ENCODE assay signal across 1 cellular context in the genomic region with DNA sequence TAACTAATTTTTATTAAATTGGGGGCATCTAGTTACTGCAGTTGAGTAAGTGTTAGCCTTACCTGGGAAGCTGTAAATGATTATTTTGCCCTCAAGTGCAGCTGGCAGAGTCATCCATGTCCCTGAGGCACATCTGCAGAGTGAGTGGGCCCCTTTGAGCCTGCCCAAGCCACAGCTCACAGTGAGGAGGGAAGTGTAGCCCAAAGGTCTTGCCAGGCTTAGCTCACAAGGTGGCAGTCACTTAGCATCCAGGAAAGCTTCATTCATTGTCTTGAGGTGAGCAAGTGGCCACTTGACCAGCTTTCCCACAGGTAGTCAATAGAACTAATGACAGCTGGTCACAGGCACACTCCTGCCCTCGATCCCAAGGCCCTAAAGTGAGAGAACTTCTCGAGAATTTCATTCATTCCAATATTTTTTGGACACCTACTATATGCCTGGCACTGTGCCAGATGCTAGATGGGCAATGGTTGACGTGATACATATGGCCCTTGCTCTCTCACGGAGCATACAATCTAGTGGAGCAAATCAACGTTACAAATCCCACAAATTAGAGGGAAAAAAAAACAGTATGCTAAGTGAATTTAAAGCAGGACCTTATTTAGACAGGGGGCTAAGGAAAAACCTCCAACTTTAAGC.
TF ChIP-seq lines count a peak whose summit lies in the region.

No MANE protein-coding gene starts in this region.

TF ChIP-seq in HEK293, 187 proteins besides CTCF, POLR2A, EP300 and RAD21 (continued from another document and continues in another):
- TF ChIP-seq, protein P1, sequence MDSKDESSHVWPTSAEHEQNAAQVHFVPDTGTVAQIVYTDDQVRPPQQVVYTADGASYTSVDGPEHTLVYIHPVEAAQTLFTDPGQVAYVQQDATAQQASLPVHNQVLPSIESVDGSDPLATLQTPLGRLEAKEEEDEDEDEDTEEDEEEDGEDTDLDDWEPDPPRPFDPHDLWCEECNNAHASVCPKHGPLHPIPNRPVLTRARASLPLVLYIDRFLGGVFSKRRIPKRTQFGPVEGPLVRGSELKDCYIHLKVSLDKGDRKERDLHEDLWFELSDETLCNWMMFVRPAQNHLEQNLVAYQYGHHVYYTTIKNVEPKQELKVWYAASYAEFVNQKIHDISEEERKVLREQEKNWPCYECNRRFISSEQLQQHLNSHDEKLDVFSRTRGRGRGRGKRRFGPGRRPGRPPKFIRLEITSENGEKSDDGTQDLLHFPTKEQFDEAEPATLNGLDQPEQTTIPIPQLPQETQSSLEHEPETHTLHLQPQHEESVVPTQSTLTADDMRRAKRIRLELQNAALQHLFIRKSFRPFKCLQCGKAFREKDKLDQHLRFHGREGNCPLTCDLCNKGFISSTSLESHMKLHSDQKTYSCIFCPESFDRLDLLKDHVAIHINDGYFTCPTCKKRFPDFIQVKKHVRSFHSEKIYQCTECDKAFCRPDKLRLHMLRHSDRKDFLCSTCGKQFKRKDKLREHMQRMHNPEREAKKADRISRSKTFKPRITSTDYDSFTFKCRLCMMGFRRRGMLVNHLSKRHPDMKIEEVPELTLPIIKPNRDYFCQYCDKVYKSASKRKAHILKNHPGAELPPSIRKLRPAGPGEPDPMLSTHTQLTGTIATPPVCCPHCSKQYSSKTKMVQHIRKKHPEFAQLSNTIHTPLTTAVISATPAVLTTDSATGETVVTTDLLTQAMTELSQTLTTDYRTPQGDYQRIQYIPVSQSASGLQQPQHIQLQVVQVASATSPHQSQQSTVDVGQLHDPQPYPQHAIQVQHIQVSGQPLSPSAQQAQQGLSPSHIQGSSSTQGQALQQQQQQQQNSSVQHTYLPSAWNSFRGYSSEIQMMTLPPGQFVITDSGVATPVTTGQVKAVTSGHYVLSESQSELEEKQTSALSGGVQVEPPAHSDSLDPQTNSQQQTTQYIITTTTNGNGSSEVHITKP (tag by site-specific recombination; IDR thresholded peaks at IDR 0.05) = no peak
- TF ChIP-seq, protein P2, sequence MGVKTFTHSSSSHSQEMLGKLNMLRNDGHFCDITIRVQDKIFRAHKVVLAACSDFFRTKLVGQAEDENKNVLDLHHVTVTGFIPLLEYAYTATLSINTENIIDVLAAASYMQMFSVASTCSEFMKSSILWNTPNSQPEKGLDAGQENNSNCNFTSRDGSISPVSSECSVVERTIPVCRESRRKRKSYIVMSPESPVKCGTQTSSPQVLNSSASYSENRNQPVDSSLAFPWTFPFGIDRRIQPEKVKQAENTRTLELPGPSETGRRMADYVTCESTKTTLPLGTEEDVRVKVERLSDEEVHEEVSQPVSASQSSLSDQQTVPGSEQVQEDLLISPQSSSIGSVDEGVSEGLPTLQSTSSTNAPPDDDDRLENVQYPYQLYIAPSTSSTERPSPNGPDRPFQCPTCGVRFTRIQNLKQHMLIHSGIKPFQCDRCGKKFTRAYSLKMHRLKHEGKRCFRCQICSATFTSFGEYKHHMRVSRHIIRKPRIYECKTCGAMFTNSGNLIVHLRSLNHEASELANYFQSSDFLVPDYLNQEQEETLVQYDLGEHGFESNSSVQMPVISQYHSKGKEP (tag by site-specific recombination; IDR thresholded peaks at IDR 0.05) = peak; percentile 52; the same call in 1 of the 2 replicates
- TF ChIP-seq ZNF830 (tag by site-specific recombination; IDR thresholded peaks at IDR 0.05; ENCODE audit: low read depth) (0 out of 2 replicates have a peak, but pooled peaks have one; percentile 7), ZNF701 (tag by site-specific recombination; IDR thresholded peaks at IDR 0.05) (no peak), GLI4 (tag by site-specific recombination; IDR thresholded peaks at IDR 0.05) (no peak), ZNF600 (tag by site-specific recombination; IDR thresholded peaks at IDR 0.05) (no peak), ZNF169 (tag by site-specific recombination; IDR thresholded peaks at IDR 0.05) (no peak), GLIS1 (tag by site-specific recombination; IDR thresholded peaks at IDR 0.05) (no peak), ZBTB21 (tag by site-specific recombination; IDR thresholded peaks at IDR 0.05) (no peak), HOXA7 (CRISPR knock-in tag; IDR thresholded peaks at IDR 0.05; ENCODE audit: borderline replicate concordance) (no peak), ZNF223 (tag by site-specific recombination; IDR thresholded peaks at IDR 0.05) (no peak), ZFP3 (tag by site-specific recombination; IDR thresholded peaks at IDR 0.05; ENCODE audit: low read depth) (no peak), ZNF596 (tag by site-specific recombination; IDR thresholded peaks at IDR 0.05) (no peak), ZNF214 (tag by site-specific recombination; IDR thresholded peaks at IDR 0.05; ENCODE audit: borderline replicate concordance) (no peak), ZNF24 (tag by site-specific recombination; IDR thresholded peaks at IDR 0.05) (no peak), ZBTB8A (tag by site-specific recombination; IDR thresholded peaks at IDR 0.05) (no peak), ZNF658 (tag by site-specific recombination; IDR thresholded peaks at IDR 0.05) (no peak), BCL11B (tag by site-specific recombination; IDR thresholded peaks at IDR 0.05; ENCODE audit: low read depth) (no peak), YY2 (tag by site-specific recombination; IDR thresholded peaks at IDR 0.05) (no peak), ZNF549 (tag by site-specific recombination; IDR thresholded peaks at IDR 0.05) (no peak), ZBTB17 (tag by site-specific recombination; IDR thresholded peaks at IDR 0.05) (no peak), ZNF76 (tag by site-specific recombination; IDR thresholded peaks at IDR 0.05; ENCODE audit: borderline replicate concordance, low read depth) (no peak), ZNF416 (tag by site-specific recombination; IDR thresholded peaks at IDR 0.05) (no peak), ZNF121 (tag by site-specific recombination; IDR thresholded peaks at IDR 0.05) (no peak), ZNF202 (tag by site-specific recombination; IDR thresholded peaks at IDR 0.05; ENCODE audit: borderline replicate concordance) (no peak), ZNF626 (tag by site-specific recombination; IDR thresholded peaks at IDR 0.05) (0 out of 2 replicates have a peak, but pooled peaks have one; percentile 10), ZNF837 (tag by site-specific recombination; IDR thresholded peaks at IDR 0.05) (no peak), ZNF16 (tag by site-specific recombination; IDR thresholded peaks at IDR 0.05; ENCODE audit: low read depth) (no peak), ZNF561 (tag by site-specific recombination; IDR thresholded peaks at IDR 0.05; ENCODE audit: borderline replicate concordance) (peak; percentile 63; the same call in 1 of the 2 replicates), ZBTB20 (tag by site-specific recombination; IDR thresholded peaks at IDR 0.05) (peak; percentile 28; the same call in 1 of the 2 replicates), MYNN (tag by site-specific recombination; IDR thresholded peaks at IDR 0.05; ENCODE audit: borderline replicate concordance) (no peak), ZFP69B (tag by site-specific recombination; IDR thresholded peaks at IDR 0.05) (no peak), ZNF624 (tag by site-specific recombination; IDR thresholded peaks at IDR 0.05) (peak; percentile 59; the same call in 1 of the 2 replicates)
- TF ChIP-seq, protein P3, sequence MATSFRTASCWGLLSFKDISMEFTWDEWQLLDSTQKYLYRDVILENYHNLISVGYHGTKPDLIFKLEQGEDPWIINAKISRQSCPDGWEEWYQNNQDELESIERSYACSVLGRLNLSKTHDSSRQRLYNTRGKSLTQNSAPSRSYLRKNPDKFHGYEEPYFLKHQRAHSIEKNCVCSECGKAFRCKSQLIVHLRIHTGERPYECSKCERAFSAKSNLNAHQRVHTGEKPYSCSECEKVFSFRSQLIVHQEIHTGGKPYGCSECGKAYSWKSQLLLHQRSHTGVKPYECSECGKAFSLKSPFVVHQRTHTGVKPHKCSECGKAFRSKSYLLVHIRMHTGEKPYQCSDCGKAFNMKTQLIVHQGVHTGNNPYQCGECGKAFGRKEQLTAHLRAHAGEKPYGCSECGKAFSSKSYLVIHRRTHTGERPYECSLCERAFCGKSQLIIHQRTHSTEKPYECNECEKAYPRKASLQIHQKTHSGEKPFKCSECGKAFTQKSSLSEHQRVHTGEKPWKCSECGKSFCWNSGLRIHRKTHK (tag by site-specific recombination; IDR thresholded peaks at IDR 0.05) = no peak
- TF ChIP-seq, protein P4, sequence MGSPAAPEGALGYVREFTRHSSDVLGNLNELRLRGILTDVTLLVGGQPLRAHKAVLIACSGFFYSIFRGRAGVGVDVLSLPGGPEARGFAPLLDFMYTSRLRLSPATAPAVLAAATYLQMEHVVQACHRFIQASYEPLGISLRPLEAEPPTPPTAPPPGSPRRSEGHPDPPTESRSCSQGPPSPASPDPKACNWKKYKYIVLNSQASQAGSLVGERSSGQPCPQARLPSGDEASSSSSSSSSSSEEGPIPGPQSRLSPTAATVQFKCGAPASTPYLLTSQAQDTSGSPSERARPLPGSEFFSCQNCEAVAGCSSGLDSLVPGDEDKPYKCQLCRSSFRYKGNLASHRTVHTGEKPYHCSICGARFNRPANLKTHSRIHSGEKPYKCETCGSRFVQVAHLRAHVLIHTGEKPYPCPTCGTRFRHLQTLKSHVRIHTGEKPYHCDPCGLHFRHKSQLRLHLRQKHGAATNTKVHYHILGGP (tag by site-specific recombination; IDR thresholded peaks at IDR 0.05) = no peak
- TF ChIP-seq, protein P5, sequence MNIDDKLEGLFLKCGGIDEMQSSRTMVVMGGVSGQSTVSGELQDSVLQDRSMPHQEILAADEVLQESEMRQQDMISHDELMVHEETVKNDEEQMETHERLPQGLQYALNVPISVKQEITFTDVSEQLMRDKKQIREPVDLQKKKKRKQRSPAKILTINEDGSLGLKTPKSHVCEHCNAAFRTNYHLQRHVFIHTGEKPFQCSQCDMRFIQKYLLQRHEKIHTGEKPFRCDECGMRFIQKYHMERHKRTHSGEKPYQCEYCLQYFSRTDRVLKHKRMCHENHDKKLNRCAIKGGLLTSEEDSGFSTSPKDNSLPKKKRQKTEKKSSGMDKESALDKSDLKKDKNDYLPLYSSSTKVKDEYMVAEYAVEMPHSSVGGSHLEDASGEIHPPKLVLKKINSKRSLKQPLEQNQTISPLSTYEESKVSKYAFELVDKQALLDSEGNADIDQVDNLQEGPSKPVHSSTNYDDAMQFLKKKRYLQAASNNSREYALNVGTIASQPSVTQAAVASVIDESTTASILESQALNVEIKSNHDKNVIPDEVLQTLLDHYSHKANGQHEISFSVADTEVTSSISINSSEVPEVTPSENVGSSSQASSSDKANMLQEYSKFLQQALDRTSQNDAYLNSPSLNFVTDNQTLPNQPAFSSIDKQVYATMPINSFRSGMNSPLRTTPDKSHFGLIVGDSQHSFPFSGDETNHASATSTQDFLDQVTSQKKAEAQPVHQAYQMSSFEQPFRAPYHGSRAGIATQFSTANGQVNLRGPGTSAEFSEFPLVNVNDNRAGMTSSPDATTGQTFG (tag by site-specific recombination; IDR thresholded peaks at IDR 0.05; ENCODE audit: borderline replicate concordance) = no peak
- TF ChIP-seq, protein P6, sequence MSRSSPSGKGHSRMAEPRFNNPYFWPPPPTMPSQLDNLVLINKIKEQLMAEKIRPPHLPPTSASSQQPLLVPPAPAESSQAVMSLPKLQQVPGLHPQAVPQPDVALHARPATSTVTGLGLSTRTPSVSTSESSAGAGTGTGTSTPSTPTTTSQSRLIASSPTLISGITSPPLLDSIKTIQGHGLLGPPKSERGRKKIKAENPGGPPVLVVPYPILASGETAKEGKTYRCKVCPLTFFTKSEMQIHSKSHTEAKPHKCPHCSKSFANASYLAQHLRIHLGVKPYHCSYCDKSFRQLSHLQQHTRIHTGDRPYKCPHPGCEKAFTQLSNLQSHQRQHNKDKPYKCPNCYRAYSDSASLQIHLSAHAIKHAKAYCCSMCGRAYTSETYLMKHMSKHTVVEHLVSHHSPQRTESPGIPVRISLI (tag by site-specific recombination; IDR thresholded peaks at IDR 0.05) = no peak
- TF ChIP-seq, protein P7, sequence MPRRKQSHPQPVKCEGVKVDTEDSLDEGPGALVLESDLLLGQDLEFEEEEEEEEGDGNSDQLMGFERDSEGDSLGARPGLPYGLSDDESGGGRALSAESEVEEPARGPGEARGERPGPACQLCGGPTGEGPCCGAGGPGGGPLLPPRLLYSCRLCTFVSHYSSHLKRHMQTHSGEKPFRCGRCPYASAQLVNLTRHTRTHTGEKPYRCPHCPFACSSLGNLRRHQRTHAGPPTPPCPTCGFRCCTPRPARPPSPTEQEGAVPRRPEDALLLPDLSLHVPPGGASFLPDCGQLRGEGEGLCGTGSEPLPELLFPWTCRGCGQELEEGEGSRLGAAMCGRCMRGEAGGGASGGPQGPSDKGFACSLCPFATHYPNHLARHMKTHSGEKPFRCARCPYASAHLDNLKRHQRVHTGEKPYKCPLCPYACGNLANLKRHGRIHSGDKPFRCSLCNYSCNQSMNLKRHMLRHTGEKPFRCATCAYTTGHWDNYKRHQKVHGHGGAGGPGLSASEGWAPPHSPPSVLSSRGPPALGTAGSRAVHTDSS (tag by site-specific recombination; IDR thresholded peaks at IDR 0.05) = no peak
- TF ChIP-seq, protein P8, sequence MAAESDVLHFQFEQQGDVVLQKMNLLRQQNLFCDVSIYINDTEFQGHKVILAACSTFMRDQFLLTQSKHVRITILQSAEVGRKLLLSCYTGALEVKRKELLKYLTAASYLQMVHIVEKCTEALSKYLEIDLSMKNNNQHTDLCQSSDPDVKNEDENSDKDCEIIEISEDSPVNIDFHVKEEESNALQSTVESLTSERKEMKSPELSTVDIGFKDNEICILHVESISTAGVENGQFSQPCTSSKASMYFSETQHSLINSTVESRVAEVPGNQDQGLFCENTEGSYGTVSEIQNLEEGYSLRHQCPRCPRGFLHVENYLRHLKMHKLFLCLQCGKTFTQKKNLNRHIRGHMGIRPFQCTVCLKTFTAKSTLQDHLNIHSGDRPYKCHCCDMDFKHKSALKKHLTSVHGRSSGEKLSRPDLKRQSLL (tag by site-specific recombination; IDR thresholded peaks at IDR 0.05) = no peak
- TF ChIP-seq, protein P9, sequence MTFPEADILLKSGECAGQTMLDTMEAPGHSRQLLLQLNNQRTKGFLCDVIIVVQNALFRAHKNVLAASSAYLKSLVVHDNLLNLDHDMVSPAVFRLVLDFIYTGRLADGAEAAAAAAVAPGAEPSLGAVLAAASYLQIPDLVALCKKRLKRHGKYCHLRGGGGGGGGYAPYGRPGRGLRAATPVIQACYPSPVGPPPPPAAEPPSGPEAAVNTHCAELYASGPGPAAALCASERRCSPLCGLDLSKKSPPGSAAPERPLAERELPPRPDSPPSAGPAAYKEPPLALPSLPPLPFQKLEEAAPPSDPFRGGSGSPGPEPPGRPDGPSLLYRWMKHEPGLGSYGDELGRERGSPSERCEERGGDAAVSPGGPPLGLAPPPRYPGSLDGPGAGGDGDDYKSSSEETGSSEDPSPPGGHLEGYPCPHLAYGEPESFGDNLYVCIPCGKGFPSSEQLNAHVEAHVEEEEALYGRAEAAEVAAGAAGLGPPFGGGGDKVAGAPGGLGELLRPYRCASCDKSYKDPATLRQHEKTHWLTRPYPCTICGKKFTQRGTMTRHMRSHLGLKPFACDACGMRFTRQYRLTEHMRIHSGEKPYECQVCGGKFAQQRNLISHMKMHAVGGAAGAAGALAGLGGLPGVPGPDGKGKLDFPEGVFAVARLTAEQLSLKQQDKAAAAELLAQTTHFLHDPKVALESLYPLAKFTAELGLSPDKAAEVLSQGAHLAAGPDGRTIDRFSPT (tag by site-specific recombination; IDR thresholded peaks at IDR 0.05) = no peak
